Comparison of ENCODE assay signal across 1 cellular context in the genomic region with DNA sequence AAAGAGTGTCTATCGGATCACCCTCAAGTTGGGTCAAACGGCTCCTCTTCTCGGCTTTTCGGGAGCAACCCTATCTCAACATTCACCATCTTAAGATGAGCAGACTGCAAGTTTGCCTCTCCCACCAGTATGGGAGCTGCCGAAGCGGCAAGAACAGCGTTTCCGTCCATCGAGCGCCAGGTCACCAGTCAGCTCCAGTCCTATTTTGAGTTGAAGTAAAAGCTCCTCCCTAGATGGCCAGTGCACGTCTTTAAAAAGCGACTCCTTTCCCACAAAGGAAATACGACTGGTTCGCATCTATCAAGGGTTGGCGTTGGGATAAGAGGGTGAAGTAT.
A peak's percentile ranks its signal among the peaks of the same experiment; 100 is the strongest.
TF ChIP-seq lines count a peak whose summit lies in the region.

No MANE protein-coding gene starts in this region.

TF ChIP-seq in HepG2, 621 proteins besides CTCF, POLR2A, EP300 and RAD21:
- TF ChIP-seq ZNF773 (CRISPR knock-in tag; IDR thresholded peaks at IDR 0.05; ENCODE audit: borderline replicate concordance): no peak
- TF ChIP-seq ZNF674 (CRISPR knock-in tag; IDR thresholded peaks at IDR 0.05; ENCODE audit: low read depth): no peak
- TF ChIP-seq ZNF510 (CRISPR knock-in tag; IDR thresholded peaks at IDR 0.05; ENCODE audit: low read depth): no peak
- TF ChIP-seq THAP9 (CRISPR knock-in tag; IDR thresholded peaks at IDR 0.05; ENCODE audit: borderline replicate concordance): peak; percentile 100
- TF ChIP-seq NCOA1 (CRISPR knock-in tag; IDR thresholded peaks at IDR 0.05): peak; percentile 70
- TF ChIP-seq ZFP36 (IDR thresholded peaks at IDR 0.05; ENCODE audit: borderline replicate concordance, low read depth, low read length, partially characterized antibody): no peak
- TF ChIP-seq, protein P1, sequence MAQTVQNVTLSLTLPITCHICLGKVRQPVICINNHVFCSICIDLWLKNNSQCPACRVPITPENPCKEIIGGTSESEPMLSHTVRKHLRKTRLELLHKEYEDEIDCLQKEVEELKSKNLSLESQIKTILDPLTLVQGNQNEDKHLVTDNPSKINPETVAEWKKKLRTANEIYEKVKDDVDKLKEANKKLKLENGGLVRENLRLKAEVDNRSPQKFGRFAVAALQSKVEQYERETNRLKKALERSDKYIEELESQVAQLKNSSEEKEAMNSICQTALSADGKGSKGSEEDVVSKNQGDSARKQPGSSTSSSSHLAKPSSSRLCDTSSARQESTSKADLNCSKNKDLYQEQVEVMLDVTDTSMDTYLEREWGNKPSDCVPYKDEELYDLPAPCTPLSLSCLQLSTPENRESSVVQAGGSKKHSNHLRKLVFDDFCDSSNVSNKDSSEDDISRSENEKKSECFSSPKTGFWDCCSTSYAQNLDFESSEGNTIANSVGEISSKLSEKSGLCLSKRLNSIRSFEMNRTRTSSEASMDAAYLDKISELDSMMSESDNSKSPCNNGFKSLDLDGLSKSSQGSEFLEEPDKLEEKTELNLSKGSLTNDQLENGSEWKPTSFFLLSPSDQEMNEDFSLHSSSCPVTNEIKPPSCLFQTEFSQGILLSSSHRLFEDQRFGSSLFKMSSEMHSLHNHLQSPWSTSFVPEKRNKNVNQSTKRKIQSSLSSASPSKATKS (CRISPR knock-in tag; IDR thresholded peaks at IDR 0.05): peak; percentile 53; the same call in 1 of the 2 replicates
- TF ChIP-seq ZFP36L1 (CRISPR knock-in tag; IDR thresholded peaks at IDR 0.05): no peak; the same call in 1 of the 2 replicates
- no peak for TF ChIP-seq SYNCRIP (IDR thresholded peaks at IDR 0.05; ENCODE audit: insufficient read depth, low read depth, low read length)
- 0 out of 2 replicates have a peak, but pooled peaks have one; percentile 12 for TF ChIP-seq ZNF121 (CRISPR knock-in tag; IDR thresholded peaks at IDR 0.05)
- TF ChIP-seq CSRNP1 (CRISPR knock-in tag; IDR thresholded peaks at IDR 0.05): no peak
- TF ChIP-seq PAX8 (CRISPR knock-in tag; IDR thresholded peaks at IDR 0.05; ENCODE audit: borderline replicate concordance): peak; percentile 6; the same call in 1 of the 2 replicates
- no peak for TF ChIP-seq ZNF770 (CRISPR knock-in tag; IDR thresholded peaks at IDR 0.05)
- TF ChIP-seq ZNF772 (CRISPR knock-in tag; IDR thresholded peaks at IDR 0.05): peak; percentile 78; the same call in 1 of the 2 replicates
- no peak for TF ChIP-seq ZNF333 (CRISPR knock-in tag; IDR thresholded peaks at IDR 0.05; ENCODE audit: borderline replicate concordance)
- peak; percentile 13; the same call in 1 of the 2 replicates for TF ChIP-seq NFATC3 (CRISPR knock-in tag; IDR thresholded peaks at IDR 0.05)
- TF ChIP-seq THAP7 (CRISPR knock-in tag; IDR thresholded peaks at IDR 0.05): 0 out of 2 replicates have a peak, but pooled peaks have one; percentile 12
- no peak for TF ChIP-seq ZNF780A (CRISPR knock-in tag; IDR thresholded peaks at IDR 0.05)
- no peak for TF ChIP-seq TGIF2 (CRISPR knock-in tag; IDR thresholded peaks at IDR 0.05)
- TF ChIP-seq, protein P2, sequence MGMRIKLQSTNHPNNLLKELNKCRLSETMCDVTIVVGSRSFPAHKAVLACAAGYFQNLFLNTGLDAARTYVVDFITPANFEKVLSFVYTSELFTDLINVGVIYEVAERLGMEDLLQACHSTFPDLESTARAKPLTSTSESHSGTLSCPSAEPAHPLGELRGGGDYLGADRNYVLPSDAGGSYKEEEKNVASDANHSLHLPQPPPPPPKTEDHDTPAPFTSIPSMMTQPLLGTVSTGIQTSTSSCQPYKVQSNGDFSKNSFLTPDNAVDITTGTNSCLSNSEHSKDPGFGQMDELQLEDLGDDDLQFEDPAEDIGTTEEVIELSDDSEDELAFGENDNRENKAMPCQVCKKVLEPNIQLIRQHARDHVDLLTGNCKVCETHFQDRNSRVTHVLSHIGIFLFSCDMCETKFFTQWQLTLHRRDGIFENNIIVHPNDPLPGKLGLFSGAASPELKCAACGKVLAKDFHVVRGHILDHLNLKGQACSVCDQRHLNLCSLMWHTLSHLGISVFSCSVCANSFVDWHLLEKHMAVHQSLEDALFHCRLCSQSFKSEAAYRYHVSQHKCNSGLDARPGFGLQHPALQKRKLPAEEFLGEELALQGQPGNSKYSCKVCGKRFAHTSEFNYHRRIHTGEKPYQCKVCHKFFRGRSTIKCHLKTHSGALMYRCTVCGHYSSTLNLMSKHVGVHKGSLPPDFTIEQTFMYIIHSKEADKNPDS (CRISPR knock-in tag; IDR thresholded peaks at IDR 0.05): 0 out of 2 replicates have a peak, but pooled peaks have one; percentile 44
- no peak for TF ChIP-seq ZNF318 (CRISPR knock-in tag; IDR thresholded peaks at IDR 0.05)
- TF ChIP-seq TCF7L2 (IDR thresholded peaks at IDR 0.05; ENCODE audit: low read depth, low read length): no peak
- no peak; the same call in 1 of the 2 replicates for TF ChIP-seq ZNF790 (CRISPR knock-in tag; IDR thresholded peaks at IDR 0.05; ENCODE audit: borderline replicate concordance)
- 0 out of 2 replicates have a peak, but pooled peaks have one; percentile 25 for TF ChIP-seq ZNF703 (CRISPR knock-in tag; IDR thresholded peaks at IDR 0.05; ENCODE audit: borderline replicate concordance)
